Comparison of ENCODE assay signal across 8 cellular contexts in genomic region chr3:124885466-124886167, GRCh38. TPM values are rescaled to one million over a fixed set of nuclear protein-coding genes. Genes with fewer than 3 reads are reported as not detected.
DNase-seq lines count a peak whose midpoint lies in the region; ATAC-seq lines count a peak whose summit lies in the region.

No MANE protein-coding gene starts in this region.

- no peak overlapping the region for H3K27ac Mint-ChIP-seq in activated T-helper 1 cell treated with anti-CD3 and anti-CD28 coated beads, Interleukin-12 subunit alpha, Interleukin-12 subunit beta, Interleukin-2, Interleukin-4 antibody, amounts not matched to agents 30 ng/mL and 10 ng/mL and 1 ng/mL, durations not matched to agents 14 hours and 24 hours and 36 hours
- H3K27ac Mint-ChIP-seq in stimulated activated memory B cell treated with anti-CD40 and anti-IgM and Interleukin-4, amounts not matched to agents 10 μg/mL and 1 μg/mL and 100 μg/mL, for 72 hours: no peak overlapping the region

- no peaks in the 10 kb centered on the region; the same call in 1 of the 2 replicates for H3K36me3 ChIP-seq in iPS-20b (ENCODE audit: insufficient read depth, low read depth, low read length)

- no peak overlapping the region for H3K27ac ChIP-seq in iPS-20b (ENCODE audit: low read length)

- peak overlapping the region; percentile 85 for H3K9ac ChIP-seq in iPS-20b (ENCODE audit: low read depth, low read length)

- H3K4me1 ChIP-seq in iPS-20b (ENCODE audit: insufficient read depth, low read length): peaks cover 47% of the 10 kb centered on the region

- intact Hi-C loops in activated T-helper 1 cell treated with anti-CD3 and anti-CD28 coated beads, Interleukin-12 subunit alpha, Interleukin-12 subunit beta, Interleukin-2, Interleukin-4 antibody, amounts not matched to agents 30 ng/mL and 10 ng/mL and 1 ng/mL, durations not matched to agents 14 hours and 24 hours and 36 hours (cut with micrococcal nuclease): loop anchor here (2.0 kb wide), 1 partner anchor 51 kb away; no protein-coding TSS in a partner anchor
- intact Hi-C loops in sciatic nerve (cut with DNase I): no loop called here

- H3K4me1 Mint-ChIP-seq in activated T-helper 1 cell treated with anti-CD3 and anti-CD28 coated beads, Interleukin-12 subunit alpha, Interleukin-12 subunit beta, Interleukin-2, Interleukin-4 antibody, amounts not matched to agents 30 ng/mL and 10 ng/mL and 1 ng/mL, durations not matched to agents 14 hours and 24 hours and 36 hours (ENCODE audit: low read depth): no peaks in the 10 kb centered on the region
- peaks cover 7% of the 10 kb centered on the region for H3K4me1 Mint-ChIP-seq in stimulated activated memory B cell treated with anti-CD40 and anti-IgM and Interleukin-4, amounts not matched to agents 10 μg/mL and 1 μg/mL and 100 μg/mL, for 72 hours

- DNase-seq in NCI-H82 (lab: John Stamatoyannopoulos, UW) (peak; percentile 46), NCI-H82 treated with DMSO at 0.1 percent for 48 hours (lab: John Stamatoyannopoulos, UW; ENCODE audit: unreplicated experiment) (no peak), sciatic nerve (ENCODE audit: low spot score) (no peak)
- no peak for DNase-seq in activated T-helper 1 cell treated with anti-CD3 and anti-CD28 coated beads, Interleukin-12 subunit alpha, Interleukin-12 subunit beta, Interleukin-2, Interleukin-4 antibody, amounts not matched to agents 30 ng/mL and 10 ng/mL and 1 ng/mL, durations not matched to agents 14 hours and 24 hours and 36 hours (ENCODE audit: low spot score)

- peaks cover 70% of the 10 kb centered on the region for H3K27me3 Mint-ChIP-seq in activated T-helper 1 cell treated with anti-CD3 and anti-CD28 coated beads, Interleukin-12 subunit alpha, Interleukin-12 subunit beta, Interleukin-2, Interleukin-4 antibody, amounts not matched to agents 30 ng/mL and 10 ng/mL and 1 ng/mL, durations not matched to agents 14 hours and 24 hours and 36 hours (ENCODE audit: insufficient read depth)
- peaks cover 72% of the 10 kb centered on the region for H3K27me3 Mint-ChIP-seq in stimulated activated memory B cell treated with anti-CD40 and anti-IgM and Interleukin-4, amounts not matched to agents 10 μg/mL and 1 μg/mL and 100 μg/mL, for 72 hours

- H3K9me3 ChIP-seq in iPS-20b (ENCODE audit: insufficient read depth, low read depth, low read length): no peaks in the 10 kb centered on the region

- no peaks in the 10 kb centered on the region for H3K9me3 Mint-ChIP-seq in activated T-helper 1 cell treated with anti-CD3 and anti-CD28 coated beads, Interleukin-12 subunit alpha, Interleukin-12 subunit beta, Interleukin-2, Interleukin-4 antibody, amounts not matched to agents 30 ng/mL and 10 ng/mL and 1 ng/mL, durations not matched to agents 14 hours and 24 hours and 36 hours
- H3K9me3 Mint-ChIP-seq in stimulated activated memory B cell treated with anti-CD40 and anti-IgM and Interleukin-4, amounts not matched to agents 10 μg/mL and 1 μg/mL and 100 μg/mL, for 72 hours: no peaks in the 10 kb centered on the region

- no peak for ATAC-seq in stimulated activated memory B cell treated with anti-CD40 and anti-IgM and Interleukin-4, amounts not matched to agents 10 μg/mL and 1 μg/mL and 100 μg/mL, for 72 hours
- ATAC-seq in sciatic nerve (no peak), HG02981 (IDR thresholded peaks at IDR 0.05; ENCODE audit: unreplicated experiment) (no peak), GM18517 (IDR thresholded peaks at IDR 0.05; ENCODE audit: unreplicated experiment) (no peak)

- no peaks in the 10 kb centered on the region for H3K36me3 Mint-ChIP-seq in activated T-helper 1 cell treated with anti-CD3 and anti-CD28 coated beads, Interleukin-12 subunit alpha, Interleukin-12 subunit beta, Interleukin-2, Interleukin-4 antibody, amounts not matched to agents 30 ng/mL and 10 ng/mL and 1 ng/mL, durations not matched to agents 14 hours and 24 hours and 36 hours (ENCODE audit: low read depth)
- H3K36me3 Mint-ChIP-seq in stimulated activated memory B cell treated with anti-CD40 and anti-IgM and Interleukin-4, amounts not matched to agents 10 μg/mL and 1 μg/mL and 100 μg/mL, for 72 hours: no peaks in the 10 kb centered on the region

- H3K4me3 ChIP-seq in iPS-20b (ENCODE audit: low read length): peak overlapping the region; percentile 83

- peak overlapping the region; percentile 70 for H3K4me3 Mint-ChIP-seq in activated T-helper 1 cell treated with anti-CD3 and anti-CD28 coated beads, Interleukin-12 subunit alpha, Interleukin-12 subunit beta, Interleukin-2, Interleukin-4 antibody, amounts not matched to agents 30 ng/mL and 10 ng/mL and 1 ng/mL, durations not matched to agents 14 hours and 24 hours and 36 hours
- H3K4me3 Mint-ChIP-seq in stimulated activated memory B cell treated with anti-CD40 and anti-IgM and Interleukin-4, amounts not matched to agents 10 μg/mL and 1 μg/mL and 100 μg/mL, for 72 hours: peak overlapping the region; percentile 41

- peaks cover 4% of the 10 kb centered on the region; the same call in 1 of the 2 replicates for H3K27me3 ChIP-seq in iPS-20b (ENCODE audit: insufficient read depth, low read length)

RNA-seq across cellular contexts. Expression of gene ITGB5, which starts 1.5 kb away (rescaled TPM):
- total RNA-seq in activated T-helper 1 cell treated with anti-CD3 and anti-CD28 coated beads, Interleukin-12 subunit alpha, Interleukin-12 subunit beta, Interleukin-2, Interleukin-4 antibody, amounts not matched to agents 30 ng/mL and 10 ng/mL and 1 ng/mL, durations not matched to agents 14 hours and 24 hours and 36 hours: 2.2 and 3.1 TPM in 2 replicates
- total RNA-seq in sciatic nerve: 138 TPM

RNA-seq across cellular contexts. Expression of gene MUC13, which starts 48.9 kb away (rescaled TPM):
- total RNA-seq in activated T-helper 1 cell treated with anti-CD3 and anti-CD28 coated beads, Interleukin-12 subunit alpha, Interleukin-12 subunit beta, Interleukin-2, Interleukin-4 antibody, amounts not matched to agents 30 ng/mL and 10 ng/mL and 1 ng/mL, durations not matched to agents 14 hours and 24 hours and 36 hours: not detected in 2 replicates
- total RNA-seq in sciatic nerve: not detected

Comparison
In these comparisons a context has a peak if more than half of its experiments do, and no peak if none do; other contexts are left out.
1. RNA of gene ITGB5, which starts 1.5 kb away (total RNA-seq): 138 TPM in sciatic nerve (single experiment); 2.2 to 3.1 TPM in activated T-helper 1 cell treated with anti-CD3 and anti-CD28 coated beads, Interleukin-12 subunit alpha, Interleukin-12 subunit beta, Interleukin-2, Interleukin-4 antibody, amounts not matched to agents 30 ng/mL and 10 ng/mL and 1 ng/mL, durations not matched to agents 14 hours and 24 hours and 36 hours; every median in the first group is over 10 times any median in the second.